Comparison of ENCODE assay signal across 22 cellular contexts in genomic region chr9:128600111-128600510, GRCh38. TPM values are rescaled to one million over a fixed set of nuclear protein-coding genes. Genes with fewer than 3 reads are reported as not detected.
DNase-seq lines count a peak whose midpoint lies in the region; ATAC-seq and TF ChIP-seq lines count a peak whose summit lies in the region.
"Had no signal": no experiment of that assay in that cellular context is flagged by ENCODE, and none has a peak within 500 bp of the region (broad histone marks: within the 10 kb centered on the region; RNA-seq: fewer than 3 reads in every experiment).

No MANE protein-coding gene starts in this region.

- peak overlapping the region; percentile 25 for H3K27ac Mint-ChIP-seq in activated CD8-positive, alpha-beta T cell treated with anti-CD3 and anti-CD28 coated beads for 36 hours
- no peak overlapping the region for H3K27ac Mint-ChIP-seq in activated CD8-positive, alpha-beta T cell treated with anti-CD3 and anti-CD28 coated beads, Interleukin-2, amount 10 ng/mL, durations not matched to agents 7 days and 5 days
- peak overlapping the region; percentile 3 for H3K27ac Mint-ChIP-seq in CD4-positive, alpha-beta T cell
- H3K27ac Mint-ChIP-seq in activated CD4-positive, alpha-beta memory T cell treated with anti-CD3 and anti-CD28 coated beads, Interleukin-2, amount 10 ng/mL, durations not matched to agents 7 days and 5 days: peak overlapping the region; percentile 26
- H3K27ac Mint-ChIP-seq in neural crest cell (ENCODE audit: unreplicated experiment) (peak overlapping the region; percentile 58), T-cell (no peak overlapping the region)

- H3K4me3 ChIP-seq in coronary artery: no peak overlapping the region
- H3K4me3 ChIP-seq: MG63, PC-9 had no signal

- H3K27me3 Mint-ChIP-seq in activated CD8-positive, alpha-beta T cell treated with anti-CD3 and anti-CD28 coated beads for 36 hours: no peaks in the 10 kb centered on the region
- H3K27me3 Mint-ChIP-seq in activated CD8-positive, alpha-beta T cell treated with anti-CD3 and anti-CD28 coated beads, Interleukin-2, amount 10 ng/mL, durations not matched to agents 7 days and 5 days (ENCODE audit: low read depth): no peaks in the 10 kb centered on the region
- no peaks in the 10 kb centered on the region for H3K27me3 Mint-ChIP-seq in CD4-positive, alpha-beta T cell
- H3K27me3 Mint-ChIP-seq in activated CD4-positive, alpha-beta memory T cell treated with anti-CD3 and anti-CD28 coated beads, Interleukin-2, amount 10 ng/mL, durations not matched to agents 7 days and 5 days: no peaks in the 10 kb centered on the region
- H3K27me3 Mint-ChIP-seq in neural crest cell (ENCODE audit: low read depth) (no peaks in the 10 kb centered on the region), T-cell (no peaks in the 10 kb centered on the region)
- H3K27me3 Mint-ChIP-seq: CD4-positive, alpha-beta memory T cell had no signal

- no peak for ATAC-seq in activated CD8-positive, alpha-beta T cell treated with anti-CD3 and anti-CD28 coated beads for 36 hours
- no peak for ATAC-seq in activated CD8-positive, alpha-beta T cell treated with anti-CD3 and anti-CD28 coated beads, Interleukin-2, amount 10 ng/mL, durations not matched to agents 7 days and 5 days
- no peak for ATAC-seq in CD4-positive, alpha-beta T cell (ENCODE audit: poor library complexity)
- ATAC-seq in HG02642 (IDR thresholded peaks at IDR 0.05; ENCODE audit: poor library complexity, unreplicated experiment) (no peak), T-cell (replicated peaks in 1 of 4) (no peak)
- ATAC-seq: HCT116 had no signal

- intact Hi-C loops in activated CD8-positive, alpha-beta T cell treated with anti-CD3 and anti-CD28 coated beads for 36 hours (cut with micrococcal nuclease): no loop called here
- intact Hi-C loops in CD4-positive, alpha-beta T cell (cut with DNase I, micrococcal nuclease): no loop called here

- CTCF ChIA-PET in activated CD8-positive, alpha-beta T cell treated with anti-CD3 and anti-CD28 coated beads for 36 hours (lab: Charles Lee): no interaction called here
- CTCF ChIA-PET in activated CD8-positive, alpha-beta T cell treated with anti-CD3 and anti-CD28 coated beads, Interleukin-2, amount 10 ng/mL, durations not matched to agents 7 days and 5 days (lab: Charles Lee): no interaction called here
- CTCF ChIA-PET in CD4-positive, alpha-beta T cell (lab: Charles Lee): no interaction called here
- CTCF ChIA-PET in activated CD4-positive, alpha-beta memory T cell treated with anti-CD3 and anti-CD28 coated beads, Interleukin-2, amount 10 ng/mL, durations not matched to agents 7 days and 5 days (lab: Charles Lee): interaction anchor here (0.6 to 1.0 kb wide), 2 partner anchors 39 to 156 kb away, joined by 3 to 5 read pairs; no protein-coding TSS in a partner anchor
- CTCF ChIA-PET in T-cell (lab: Charles Lee): no interaction called here

- no peaks in the 10 kb centered on the region for H3K9me3 Mint-ChIP-seq in activated CD8-positive, alpha-beta T cell treated with anti-CD3 and anti-CD28 coated beads for 36 hours
- H3K9me3 Mint-ChIP-seq in activated CD8-positive, alpha-beta T cell treated with anti-CD3 and anti-CD28 coated beads, Interleukin-2, amount 10 ng/mL, durations not matched to agents 7 days and 5 days (ENCODE audit: insufficient read depth): no peaks in the 10 kb centered on the region
- no peaks in the 10 kb centered on the region for H3K9me3 Mint-ChIP-seq in CD4-positive, alpha-beta T cell
- no peaks in the 10 kb centered on the region for H3K9me3 Mint-ChIP-seq in activated CD4-positive, alpha-beta memory T cell treated with anti-CD3 and anti-CD28 coated beads, Interleukin-2, amount 10 ng/mL, durations not matched to agents 7 days and 5 days
- H3K9me3 Mint-ChIP-seq in neural crest cell: no peaks in the 10 kb centered on the region
- H3K9me3 Mint-ChIP-seq in T-cell: no peaks in the 10 kb centered on the region

- H3K4me3 Mint-ChIP-seq in activated CD8-positive, alpha-beta T cell treated with anti-CD3 and anti-CD28 coated beads for 36 hours: no peak overlapping the region
- no peak overlapping the region for H3K4me3 Mint-ChIP-seq in activated CD8-positive, alpha-beta T cell treated with anti-CD3 and anti-CD28 coated beads, Interleukin-2, amount 10 ng/mL, durations not matched to agents 7 days and 5 days
- H3K4me3 Mint-ChIP-seq in CD4-positive, alpha-beta T cell: no peak overlapping the region
- no peak overlapping the region for H3K4me3 Mint-ChIP-seq in activated CD4-positive, alpha-beta memory T cell treated with anti-CD3 and anti-CD28 coated beads, Interleukin-2, amount 10 ng/mL, durations not matched to agents 7 days and 5 days
- H3K4me3 Mint-ChIP-seq in neural crest cell (no peak overlapping the region), T-cell (no peak overlapping the region)
- H3K4me3 Mint-ChIP-seq: CD4-positive, alpha-beta memory T cell had no signal

- no peaks in the 10 kb centered on the region for H3K9me3 ChIP-seq in CD4-positive, alpha-beta T cell (ENCODE audit: control insufficient read depth, low read length)
- H3K9me3 ChIP-seq: BE2C, MG63 had no signal

- H3K27ac ChIP-seq in CD4-positive, alpha-beta T cell (ENCODE audit: low read depth, low read length): no peak overlapping the region
- H3K27ac ChIP-seq in coronary artery: no peak overlapping the region
- H3K27ac ChIP-seq: PC-9 had no signal

- no peak for DNase-seq in activated CD8-positive, alpha-beta T cell treated with anti-CD3 and anti-CD28 coated beads for 36 hours
- DNase-seq in activated CD8-positive, alpha-beta T cell treated with anti-CD3 and anti-CD28 coated beads, Interleukin-2, amount 10 ng/mL, durations not matched to agents 7 days and 5 days: no peak
- DNase-seq in CD4-positive, alpha-beta T cell: no peak
- DNase-seq in activated CD4-positive, alpha-beta memory T cell treated with anti-CD3 and anti-CD28 coated beads, Interleukin-2, amount 10 ng/mL, durations not matched to agents 7 days and 5 days: no peak
- DNase-seq in neural crest cell (ENCODE audit: low read depth, low spot score) (no peak), coronary artery (ENCODE audit: low spot score) (no peak), T-cell (no peak)
- DNase-seq: BE2C; CD4-positive, alpha-beta memory T cell; DMS153; GDM1; GOT3; Kasumi-1; MG63; NCI-H1048; NCI-H1436; NCI-H1930; NCI-H226; NCI-H524; PC-9 had no signal

- POLR2A ChIA-PET in activated CD8-positive, alpha-beta T cell treated with anti-CD3 and anti-CD28 coated beads for 36 hours (lab: Charles Lee): no interaction called here
- POLR2A ChIA-PET in activated CD8-positive, alpha-beta T cell treated with anti-CD3 and anti-CD28 coated beads, Interleukin-2, amount 10 ng/mL, durations not matched to agents 7 days and 5 days (lab: Charles Lee): no interaction called here
- POLR2A ChIA-PET in CD4-positive, alpha-beta T cell (lab: Charles Lee): no interaction called here
- POLR2A ChIA-PET in activated CD4-positive, alpha-beta memory T cell treated with anti-CD3 and anti-CD28 coated beads, Interleukin-2, amount 10 ng/mL, durations not matched to agents 7 days and 5 days (lab: Charles Lee): interaction anchor here (0.6 kb wide), 1 partner anchor 47 kb away, joined by 3 read pairs; no protein-coding TSS in a partner anchor
- POLR2A ChIA-PET in T-cell (lab: Charles Lee): no interaction called here

- no peak for TF ChIP-seq CTCF in activated CD8-positive, alpha-beta T cell treated with anti-CD3 and anti-CD28 coated beads for 36 hours (IDR thresholded peaks at IDR 0.05)
- TF ChIP-seq CTCF in CD4-positive, alpha-beta T cell (IDR thresholded peaks at IDR 0.05): no peak
- no peak for TF ChIP-seq CTCF in neural crest cell (conservative IDR thresholded peaks at IDR 0.05)
- no peak for TF ChIP-seq CTCF in coronary artery (IDR thresholded peaks at IDR 0.05)

- H3K4me1 Mint-ChIP-seq in activated CD8-positive, alpha-beta T cell treated with anti-CD3 and anti-CD28 coated beads for 36 hours (ENCODE audit: low read depth): no peaks in the 10 kb centered on the region
- no peaks in the 10 kb centered on the region for H3K4me1 Mint-ChIP-seq in activated CD8-positive, alpha-beta T cell treated with anti-CD3 and anti-CD28 coated beads, Interleukin-2, amount 10 ng/mL, durations not matched to agents 7 days and 5 days (ENCODE audit: low read depth)
- H3K4me1 Mint-ChIP-seq in CD4-positive, alpha-beta T cell (ENCODE audit: low read depth): no peaks in the 10 kb centered on the region
- peaks cover 9% of the 10 kb centered on the region for H3K4me1 Mint-ChIP-seq in activated CD4-positive, alpha-beta memory T cell treated with anti-CD3 and anti-CD28 coated beads, Interleukin-2, amount 10 ng/mL, durations not matched to agents 7 days and 5 days
- H3K4me1 Mint-ChIP-seq in neural crest cell: no peaks in the 10 kb centered on the region
- H3K4me1 Mint-ChIP-seq in T-cell: peaks cover 0 to 2% (median 0%) of the 10 kb centered on the region in 3 donors

- no peaks in the 10 kb centered on the region for H3K27me3 ChIP-seq in CD4-positive, alpha-beta T cell (ENCODE audit: control insufficient read depth, insufficient read depth, low read length)
- H3K27me3 ChIP-seq: BE2C, MG63 had no signal

- peaks cover 23% of the 10 kb centered on the region for H3K36me3 Mint-ChIP-seq in activated CD8-positive, alpha-beta T cell treated with anti-CD3 and anti-CD28 coated beads for 36 hours (ENCODE audit: low read depth)
- H3K36me3 Mint-ChIP-seq in activated CD8-positive, alpha-beta T cell treated with anti-CD3 and anti-CD28 coated beads, Interleukin-2, amount 10 ng/mL, durations not matched to agents 7 days and 5 days (ENCODE audit: low read depth): peaks cover 66% of the 10 kb centered on the region
- H3K36me3 Mint-ChIP-seq in CD4-positive, alpha-beta T cell (ENCODE audit: low read depth): peaks cover 84% of the 10 kb centered on the region
- H3K36me3 Mint-ChIP-seq in activated CD4-positive, alpha-beta memory T cell treated with anti-CD3 and anti-CD28 coated beads, Interleukin-2, amount 10 ng/mL, durations not matched to agents 7 days and 5 days (ENCODE audit: low read depth): peaks cover 64% of the 10 kb centered on the region
- H3K36me3 Mint-ChIP-seq in neural crest cell (ENCODE audit: low read depth) (peaks cover 5% of the 10 kb centered on the region), T-cell (peaks cover 50% of the 10 kb centered on the region)

RNA-seq across cellular contexts. Expression of gene SPTAN1, which starts 47.7 kb away (rescaled TPM):
- 100 to 1,000 TPM; 178 to 183 TPM for total RNA-seq in activated CD8-positive, alpha-beta T cell treated with anti-CD3 and anti-CD28 coated beads for 36 hours
- total RNA-seq in activated CD8-positive, alpha-beta T cell treated with anti-CD3 and anti-CD28 coated beads, Interleukin-2, amount 10 ng/mL, durations not matched to agents 7 days and 5 days: 100 to 1,000 TPM; 292 to 303 TPM
- 100 to 1,000 TPM; 386 to 392 TPM for total RNA-seq in CD4-positive, alpha-beta T cell
- total RNA-seq in activated CD4-positive, alpha-beta memory T cell treated with anti-CD3 and anti-CD28 coated beads, Interleukin-2, amount 10 ng/mL, durations not matched to agents 7 days and 5 days: 100 to 1,000 TPM; 313 to 321 TPM
- 280 and 289 TPM in 2 replicates for total RNA-seq in neural crest cell
- 100 to 1,000 TPM; 446 to 594 (median 461) TPM for total RNA-seq in T-cell

RNA-seq across cellular contexts. Expression of gene DYNC2I2, which starts 56.5 kb away (rescaled TPM):
- total RNA-seq in activated CD8-positive, alpha-beta T cell treated with anti-CD3 and anti-CD28 coated beads for 36 hours: 10 to 100 TPM; 24.3 to 25.6 TPM
- 10 to 100 TPM; 68.9 to 76.3 TPM for total RNA-seq in activated CD8-positive, alpha-beta T cell treated with anti-CD3 and anti-CD28 coated beads, Interleukin-2, amount 10 ng/mL, durations not matched to agents 7 days and 5 days
- 1 to 10 TPM; 2.2 to 3.2 TPM for total RNA-seq in CD4-positive, alpha-beta T cell
- 10 to 100 TPM; 51.5 to 53.5 TPM for total RNA-seq in activated CD4-positive, alpha-beta memory T cell treated with anti-CD3 and anti-CD28 coated beads, Interleukin-2, amount 10 ng/mL, durations not matched to agents 7 days and 5 days
- total RNA-seq in neural crest cell (120 and 128 TPM in 2 replicates), T-cell (10 to 100 TPM in 2 of 5 donors, 1 to 10 TPM in 3; 4.1 to 10.5 (median 8.0) TPM)

Comparison
In these comparisons a context has a peak if more than half of its experiments do, and no peak if none do; other contexts are left out.
1. H3K27ac Mint-ChIP-seq: peak in activated CD8-positive, alpha-beta T cell treated with anti-CD3 and anti-CD28 coated beads for 36 hours (single experiment), CD4-positive, alpha-beta T cell (single experiment), activated CD4-positive, alpha-beta memory T cell treated with anti-CD3 and anti-CD28 coated beads, Interleukin-2, amount 10 ng/mL, durations not matched to agents 7 days and 5 days (single experiment) and neural crest cell (single experiment); none in activated CD8-positive, alpha-beta T cell treated with anti-CD3 and anti-CD28 coated beads, Interleukin-2, amount 10 ng/mL, durations not matched to agents 7 days and 5 days (single experiment) and T-cell (0 of 2).